8 cellular contexts compared by ENCODE assay signal in the genomic region with DNA sequence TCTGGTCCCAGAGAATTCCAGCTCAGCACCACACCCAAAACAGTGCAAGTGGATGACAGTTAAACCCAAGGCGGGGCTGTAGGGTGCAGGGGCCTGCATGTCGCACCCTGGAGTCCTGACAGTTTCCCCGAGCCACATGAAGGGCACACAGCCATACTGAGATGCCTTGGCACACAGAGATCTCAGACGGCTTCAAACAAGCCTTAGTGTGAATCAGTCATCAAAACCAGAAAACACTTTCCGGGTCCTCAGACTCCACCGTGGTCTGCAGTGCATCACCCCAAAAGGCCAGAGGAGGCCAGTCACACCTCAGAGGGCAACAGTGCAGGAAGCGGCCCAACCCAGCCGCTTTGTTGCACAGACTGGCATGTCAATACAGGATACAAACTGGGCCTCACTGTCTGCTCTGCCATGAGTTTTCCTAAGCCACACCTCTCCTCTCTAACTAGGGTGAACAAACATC.
DNase-seq lines count a peak whose midpoint lies in the region; ATAC-seq, FAIRE-seq and TF ChIP-seq lines count a peak whose summit lies in the region.

No MANE protein-coding gene starts in this region.

- no peaks in the 10 kb centered on the region for H3F3A ChIP-seq in GM23338 (replicated peaks; ENCODE audit: low read depth)
- no peaks in the 10 kb centered on the region for H3F3A ChIP-seq in PC-3 (ENCODE audit: low read length, unreplicated experiment)
- H3F3A ChIP-seq in neural progenitor cell (ENCODE audit: low read depth): no peaks in the 10 kb centered on the region

- no peaks in the 10 kb centered on the region for H3K79me2 ChIP-seq in GM23338 (replicated peaks; ENCODE audit: insufficient read depth)
- H3K79me2 ChIP-seq in PC-3 (ENCODE audit: low read length): no peaks in the 10 kb centered on the region
- no peaks in the 10 kb centered on the region for H3K79me2 ChIP-seq in neural progenitor cell (ENCODE audit: low read depth)

- H3K4me3 Mint-ChIP-seq in GM23338 (no peak overlapping the region), neural progenitor cell (no peak overlapping the region)

- H3K9me3 ChIP-seq in PC-3 (ENCODE audit: low read length) (no peaks in the 10 kb centered on the region), neural progenitor cell (ENCODE audit: low read depth) (no peaks in the 10 kb centered on the region)

- no peak overlapping the region for H3K27ac ChIP-seq in GM23338 (ENCODE audit: low read depth)
- H3K27ac ChIP-seq in PC-3 (ENCODE audit: low read length): no peak overlapping the region
- no peak overlapping the region for H3K27ac ChIP-seq in neural progenitor cell

- CTCF ChIA-PET in PC-3 (lab: Charles Lee): no interaction called here

- POLR2A ChIA-PET in PC-3 (lab: Charles Lee; ENCODE audit: unreplicated experiment): no interaction called here

- peak; percentile 54 for DNase-seq in GM23338 (ENCODE audit: low spot score)
- DNase-seq in PC-3: no peak
- peak; percentile 84 for DNase-seq in bronchial epithelial cell (ENCODE audit: low read depth)
- peak; percentile 21 for DNase-seq in neural progenitor cell (ENCODE audit: low spot score)
- no peak for DNase-seq in NCI-H226
- no peak for DNase-seq in NCI-H524 (lab: John Stamatoyannopoulos, UW)
- DNase-seq in epidermal melanocyte (ENCODE audit: insufficient read length, low spot score): no peak

- H2AFZ ChIP-seq in GM23338 (no peak overlapping the region), PC-3 (ENCODE audit: low read length) (no peak overlapping the region), neural progenitor cell (replicated peaks) (peak overlapping the region; percentile 50)

- H4K20me1 ChIP-seq in GM23338 (replicated peaks; ENCODE audit: insufficient read depth): no peaks in the 10 kb centered on the region
- no peaks in the 10 kb centered on the region for H4K20me1 ChIP-seq in PC-3 (ENCODE audit: low read length)
- no peaks in the 10 kb centered on the region for H4K20me1 ChIP-seq in neural progenitor cell (ENCODE audit: low read depth)

- no TSS peak for BruUV-seq in PC-3 (replicated peaks; lab: Mats Ljungman, UMichigan)

- peaks cover 7% of the 10 kb centered on the region for H3K27me3 Mint-ChIP-seq in GM23338 (ENCODE audit: insufficient read depth, low read depth, poor library complexity)
- H3K27me3 Mint-ChIP-seq in neural progenitor cell (ENCODE audit: insufficient read depth, low read depth): no peaks in the 10 kb centered on the region

- H3K36me3 ChIP-seq in GM23338 (ENCODE audit: insufficient read depth) (no peaks in the 10 kb centered on the region), PC-3 (ENCODE audit: low read depth, low read length) (no peaks in the 10 kb centered on the region), bronchial epithelial cell (ENCODE audit: control insufficient read depth, insufficient read depth, low read length) (no peaks in the 10 kb centered on the region), neural progenitor cell (no peaks in the 10 kb centered on the region)

- H3K27ac Mint-ChIP-seq in GM23338: no peak overlapping the region
- H3K27ac Mint-ChIP-seq in neural progenitor cell: no peak overlapping the region

- H3K9ac ChIP-seq in PC-3 (ENCODE audit: low read length): no peak overlapping the region
- no peak overlapping the region for H3K9ac ChIP-seq in neural progenitor cell

- intact Hi-C loops in PC-3 (cut with micrococcal nuclease): no loop called here

- H3K36me3 Mint-ChIP-seq in GM23338 (ENCODE audit: low read depth) (peaks cover 6% of the 10 kb centered on the region; the same call in 1 of the 3 replicates), neural progenitor cell (no peaks in the 10 kb centered on the region)

- no peaks in the 10 kb centered on the region for H3K4me1 ChIP-seq in GM23338 (ENCODE audit: insufficient read depth)
- H3K4me1 ChIP-seq in PC-3 (ENCODE audit: insufficient read depth, low read length): peaks cover 2% of the 10 kb centered on the region
- H3K4me1 ChIP-seq in neural progenitor cell: peaks cover 9% of the 10 kb centered on the region

- H3K4me1 Mint-ChIP-seq in GM23338 (no peaks in the 10 kb centered on the region), neural progenitor cell (peaks cover 15% of the 10 kb centered on the region)

- no peak overlapping the region for H3K4me2 ChIP-seq in GM23338
- H3K4me2 ChIP-seq in PC-3 (ENCODE audit: low read length): no peak overlapping the region
- H3K4me2 ChIP-seq in neural progenitor cell: no peak overlapping the region

- no peaks in the 10 kb centered on the region for H3K9me2 ChIP-seq in GM23338 (ENCODE audit: insufficient read depth)
- no peaks in the 10 kb centered on the region for H3K9me2 ChIP-seq in PC-3 (replicated peaks; ENCODE audit: low read length)

- no peak overlapping the region for H3K4me3 ChIP-seq in GM23338
- no peak overlapping the region for H3K4me3 ChIP-seq in PC-3 (ENCODE audit: low read length)
- no peak overlapping the region for H3K4me3 ChIP-seq in bronchial epithelial cell (ENCODE audit: low read depth, low read length)
- H3K4me3 ChIP-seq in neural progenitor cell: no peak overlapping the region

- TF ChIP-seq CTCF in GM12872 (IDR thresholded peaks at IDR 0.05; ENCODE audit: insufficient read depth, low read depth, low read length) (peak; percentile 69), GM23338 (conservative IDR thresholded peaks at IDR 0.05; ENCODE audit: low read depth in 2 of 2) (peak; percentile 40 to 55), PC-3 (conservative IDR thresholded peaks at IDR 0.05; ENCODE audit: low read depth, low read length) (no peak), bronchial epithelial cell (IDR thresholded peaks at IDR 0.05; ENCODE audit: insufficient read depth, low read length, severe bottlenecking) (peak; percentile 73), neural progenitor cell (IDR thresholded peaks at IDR 0.05) (peak; percentile 22)

- peaks cover 12% of the 10 kb centered on the region for H3K9me3 Mint-ChIP-seq in GM23338
- H3K9me3 Mint-ChIP-seq in neural progenitor cell: peaks cover 8% of the 10 kb centered on the region

- ATAC-seq in GM23338 (peak; percentile 93), PC-3 (peak; percentile 35)

- no peak for FAIRE-seq in bronchial epithelial cell (lab: Jason Lieb, UNC)

- H3K27me3 ChIP-seq in GM23338 (ENCODE audit: insufficient read depth) (no peaks in the 10 kb centered on the region), PC-3 (ENCODE audit: low read length) (no peaks in the 10 kb centered on the region), bronchial epithelial cell (ENCODE audit: control insufficient read depth, insufficient read depth, low read length) (no peaks in the 10 kb centered on the region), neural progenitor cell (no peaks in the 10 kb centered on the region)

TF ChIP-seq in GM23338, 12 proteins besides CTCF, POLR2A, EP300 and RAD21 (continues in another document):
- TF ChIP-seq, protein P1, sequence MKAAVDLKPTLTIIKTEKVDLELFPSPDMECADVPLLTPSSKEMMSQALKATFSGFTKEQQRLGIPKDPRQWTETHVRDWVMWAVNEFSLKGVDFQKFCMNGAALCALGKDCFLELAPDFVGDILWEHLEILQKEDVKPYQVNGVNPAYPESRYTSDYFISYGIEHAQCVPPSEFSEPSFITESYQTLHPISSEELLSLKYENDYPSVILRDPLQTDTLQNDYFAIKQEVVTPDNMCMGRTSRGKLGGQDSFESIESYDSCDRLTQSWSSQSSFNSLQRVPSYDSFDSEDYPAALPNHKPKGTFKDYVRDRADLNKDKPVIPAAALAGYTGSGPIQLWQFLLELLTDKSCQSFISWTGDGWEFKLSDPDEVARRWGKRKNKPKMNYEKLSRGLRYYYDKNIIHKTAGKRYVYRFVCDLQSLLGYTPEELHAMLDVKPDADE (IDR thresholded peaks at IDR 0.05): no peak
- no peak for TF ChIP-seq POLR2AphosphoS5 (IDR thresholded peaks at IDR 0.05; ENCODE audit: low read depth)
- TF ChIP-seq, protein P2, sequence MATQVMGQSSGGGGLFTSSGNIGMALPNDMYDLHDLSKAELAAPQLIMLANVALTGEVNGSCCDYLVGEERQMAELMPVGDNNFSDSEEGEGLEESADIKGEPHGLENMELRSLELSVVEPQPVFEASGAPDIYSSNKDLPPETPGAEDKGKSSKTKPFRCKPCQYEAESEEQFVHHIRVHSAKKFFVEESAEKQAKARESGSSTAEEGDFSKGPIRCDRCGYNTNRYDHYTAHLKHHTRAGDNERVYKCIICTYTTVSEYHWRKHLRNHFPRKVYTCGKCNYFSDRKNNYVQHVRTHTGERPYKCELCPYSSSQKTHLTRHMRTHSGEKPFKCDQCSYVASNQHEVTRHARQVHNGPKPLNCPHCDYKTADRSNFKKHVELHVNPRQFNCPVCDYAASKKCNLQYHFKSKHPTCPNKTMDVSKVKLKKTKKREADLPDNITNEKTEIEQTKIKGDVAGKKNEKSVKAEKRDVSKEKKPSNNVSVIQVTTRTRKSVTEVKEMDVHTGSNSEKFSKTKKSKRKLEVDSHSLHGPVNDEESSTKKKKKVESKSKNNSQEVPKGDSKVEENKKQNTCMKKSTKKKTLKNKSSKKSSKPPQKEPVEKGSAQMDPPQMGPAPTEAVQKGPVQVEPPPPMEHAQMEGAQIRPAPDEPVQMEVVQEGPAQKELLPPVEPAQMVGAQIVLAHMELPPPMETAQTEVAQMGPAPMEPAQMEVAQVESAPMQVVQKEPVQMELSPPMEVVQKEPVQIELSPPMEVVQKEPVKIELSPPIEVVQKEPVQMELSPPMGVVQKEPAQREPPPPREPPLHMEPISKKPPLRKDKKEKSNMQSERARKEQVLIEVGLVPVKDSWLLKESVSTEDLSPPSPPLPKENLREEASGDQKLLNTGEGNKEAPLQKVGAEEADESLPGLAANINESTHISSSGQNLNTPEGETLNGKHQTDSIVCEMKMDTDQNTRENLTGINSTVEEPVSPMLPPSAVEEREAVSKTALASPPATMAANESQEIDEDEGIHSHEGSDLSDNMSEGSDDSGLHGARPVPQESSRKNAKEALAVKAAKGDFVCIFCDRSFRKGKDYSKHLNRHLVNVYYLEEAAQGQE (IDR thresholded peaks at IDR 0.05; ENCODE audit: unreplicated experiment): no peak
- no peak for TF ChIP-seq STAT1 (IDR thresholded peaks at IDR 0.05; ENCODE audit: unreplicated experiment)
- no peak for TF ChIP-seq NANOG (IDR thresholded peaks at IDR 0.05; ENCODE audit: borderline replicate concordance)
- no peak for TF ChIP-seq ZNF114 (CRISPR knock-in tag; IDR thresholded peaks at IDR 0.05)

Comparison
In these comparisons a context has a peak if more than half of its experiments do, and no peak if none do; other contexts are left out.
1. DNase-seq: peak in GM23338 (single experiment), bronchial epithelial cell (single experiment) and neural progenitor cell (single experiment); none in PC-3 (single experiment), NCI-H226 (single experiment), NCI-H524 (0 of 2) and epidermal melanocyte (single experiment).